In genomic region chr17:28895794-28896447, GRCh38 we compare ENCODE assay signal across 8 cellular contexts. TPM values are rescaled to one million over a fixed set of nuclear protein-coding genes. Genes with fewer than 3 reads are reported as not detected.
DNase-seq lines count a peak whose midpoint lies in the region; ATAC-seq and TF ChIP-seq lines count a peak whose summit lies in the region.

No MANE protein-coding gene starts in this region.

- WGBS in adipose tissue, 3 donors = 50 to 65% (median 57%) methylated on average over 3 of the region's 3 CpGs
- WGBS in liver = 65% methylated on average over 3 of the region's 3 CpGs

- H3K4me1 ChIP-seq in liver (ENCODE audit: control insufficient read depth in 4 of 4, insufficient read depth in 4 of 4, low read length in 3 of 4) = peaks cover 17 to 31% (median 23%) of the 10 kb centered on the region in 4 donors
- H3K4me1 ChIP-seq in tibial artery = peaks cover 0 to 60% (median 47%) of the 10 kb centered on the region in 4 donors

- no peaks in the 10 kb centered on the region for H3K27me3 Mint-ChIP-seq in activated T-cell treated with anti-CD3 and anti-CD28 coated beads, Interleukin-2, amount 50 U/mL, for 4 hours (ENCODE audit: low read depth)

- H3K36me3 Mint-ChIP-seq in activated T-cell treated with anti-CD3 and anti-CD28 coated beads, Interleukin-2, amount 50 U/mL, for 4 hours (ENCODE audit: insufficient read depth) = peaks cover 11% of the 10 kb centered on the region

- no peak for TF ChIP-seq CTCF in liver (IDR thresholded peaks at IDR 0.05; ENCODE audit: low read depth, low read length, missing input control)
- TF ChIP-seq CTCF in tibial artery (IDR thresholded peaks at IDR 0.05) = no peak

- H3K9me3 ChIP-seq in liver (ENCODE audit: control insufficient read depth in 4 of 4, low read length in 3 of 4) = no peaks in the 10 kb centered on the region
- H3K9me3 ChIP-seq in tibial artery = no peaks in the 10 kb centered on the region

- intact Hi-C loops in tibial artery (cut with DNase I; ENCODE audit: low total_unique reads) = loop anchor here (5.0 kb wide), 2 partner anchors 84 to 169 kb away; partner anchors contain the start of genes NEK8 and TLCD1

- H3K27me3 ChIP-seq in liver (ENCODE audit: control insufficient read depth in 4 of 4, insufficient read depth in 4 of 4, low read length in 3 of 4) = no peaks in the 10 kb centered on the region
- no peaks in the 10 kb centered on the region for H3K27me3 ChIP-seq in tibial artery

- no peak for DNase-seq in activated T-cell treated with anti-CD3 and anti-CD28 coated beads, Interleukin-2, amount 50 U/mL, for 4 hours
- no peak for DNase-seq in activated T-cell treated with anti-CD3 and anti-CD28 coated beads, Interleukin-2, amount 50 U/mL, for 1 hour
- DNase-seq in tibial artery (no peak), T-helper 9 cell (no peak), occipital lobe (lab: John Stamatoyannopoulos, UW) (no peak)

- no peak for TF ChIP-seq RAD21 in liver (IDR thresholded peaks at IDR 0.05)

- H3K27ac ChIP-seq in adipose tissue (ENCODE audit: low read depth, low read length) = peak overlapping the region; percentile 92
- peak overlapping the region; percentile 89 to 99 for H3K27ac ChIP-seq in liver (ENCODE audit: low read depth in 1 of 2, low read length in 2 of 2)
- peak overlapping the region; percentile 92 to 94 for H3K27ac ChIP-seq in tibial artery

- no peak for ATAC-seq in activated T-cell treated with anti-CD3 and anti-CD28 coated beads, Interleukin-2, amount 50 U/mL, for 4 hours
- ATAC-seq in GM19395 (IDR thresholded peaks at IDR 0.05; ENCODE audit: unreplicated experiment) = no peak

- H3K36me3 ChIP-seq in liver (ENCODE audit: control insufficient read depth in 4 of 4, insufficient read depth in 3 of 4, low read depth in 1 of 4, low read length in 3 of 4) = peaks cover 0 to 4% (median 2%) of the 10 kb centered on the region in 4 donors
- peaks cover 0 to 6% (median 0%) of the 10 kb centered on the region in 3 donors for H3K36me3 ChIP-seq in tibial artery

- H3K9me3 Mint-ChIP-seq in activated T-cell treated with anti-CD3 and anti-CD28 coated beads, Interleukin-2, amount 50 U/mL, for 4 hours = no peaks in the 10 kb centered on the region

- H3K4me3 Mint-ChIP-seq in activated T-cell treated with anti-CD3 and anti-CD28 coated beads, Interleukin-2, amount 50 U/mL, for 4 hours = peak overlapping the region; percentile 91

- peak overlapping the region; percentile 53 to 72 for H3K9ac ChIP-seq in liver (ENCODE audit: low read depth in 1 of 2, low read length in 2 of 2)

- peaks cover 70% of the 10 kb centered on the region for H3K4me1 Mint-ChIP-seq in activated T-cell treated with anti-CD3 and anti-CD28 coated beads, Interleukin-2, amount 50 U/mL, for 4 hours (ENCODE audit: low read depth)

- H3K4me3 ChIP-seq in liver (ENCODE audit: low read depth in 1 of 3, low read length in 3 of 3) = peak overlapping the region; percentile 88 to 90 (median 90)
- peak overlapping the region; percentile 81 to 86 for H3K4me3 ChIP-seq in tibial artery

TF ChIP-seq in liver, 16 proteins besides CTCF, POLR2A, EP300 and RAD21:
- no peak for TF ChIP-seq JUND (IDR thresholded peaks at IDR 0.05)
- no peak for TF ChIP-seq RXRA (IDR thresholded peaks at IDR 0.05)
- TF ChIP-seq FOXA2 (IDR thresholded peaks at IDR 0.05) = no peak
- no peak for TF ChIP-seq TAF1 (conservative IDR thresholded peaks at IDR 0.05)
- TF ChIP-seq, protein P1, sequence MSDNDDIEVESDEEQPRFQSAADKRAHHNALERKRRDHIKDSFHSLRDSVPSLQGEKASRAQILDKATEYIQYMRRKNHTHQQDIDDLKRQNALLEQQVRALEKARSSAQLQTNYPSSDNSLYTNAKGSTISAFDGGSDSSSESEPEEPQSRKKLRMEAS (IDR thresholded peaks at IDR 0.05) = no peak
- TF ChIP-seq NR2F2 (IDR thresholded peaks at IDR 0.05) = no peak
- TF ChIP-seq, protein P2, sequence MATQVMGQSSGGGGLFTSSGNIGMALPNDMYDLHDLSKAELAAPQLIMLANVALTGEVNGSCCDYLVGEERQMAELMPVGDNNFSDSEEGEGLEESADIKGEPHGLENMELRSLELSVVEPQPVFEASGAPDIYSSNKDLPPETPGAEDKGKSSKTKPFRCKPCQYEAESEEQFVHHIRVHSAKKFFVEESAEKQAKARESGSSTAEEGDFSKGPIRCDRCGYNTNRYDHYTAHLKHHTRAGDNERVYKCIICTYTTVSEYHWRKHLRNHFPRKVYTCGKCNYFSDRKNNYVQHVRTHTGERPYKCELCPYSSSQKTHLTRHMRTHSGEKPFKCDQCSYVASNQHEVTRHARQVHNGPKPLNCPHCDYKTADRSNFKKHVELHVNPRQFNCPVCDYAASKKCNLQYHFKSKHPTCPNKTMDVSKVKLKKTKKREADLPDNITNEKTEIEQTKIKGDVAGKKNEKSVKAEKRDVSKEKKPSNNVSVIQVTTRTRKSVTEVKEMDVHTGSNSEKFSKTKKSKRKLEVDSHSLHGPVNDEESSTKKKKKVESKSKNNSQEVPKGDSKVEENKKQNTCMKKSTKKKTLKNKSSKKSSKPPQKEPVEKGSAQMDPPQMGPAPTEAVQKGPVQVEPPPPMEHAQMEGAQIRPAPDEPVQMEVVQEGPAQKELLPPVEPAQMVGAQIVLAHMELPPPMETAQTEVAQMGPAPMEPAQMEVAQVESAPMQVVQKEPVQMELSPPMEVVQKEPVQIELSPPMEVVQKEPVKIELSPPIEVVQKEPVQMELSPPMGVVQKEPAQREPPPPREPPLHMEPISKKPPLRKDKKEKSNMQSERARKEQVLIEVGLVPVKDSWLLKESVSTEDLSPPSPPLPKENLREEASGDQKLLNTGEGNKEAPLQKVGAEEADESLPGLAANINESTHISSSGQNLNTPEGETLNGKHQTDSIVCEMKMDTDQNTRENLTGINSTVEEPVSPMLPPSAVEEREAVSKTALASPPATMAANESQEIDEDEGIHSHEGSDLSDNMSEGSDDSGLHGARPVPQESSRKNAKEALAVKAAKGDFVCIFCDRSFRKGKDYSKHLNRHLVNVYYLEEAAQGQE (IDR thresholded peaks at IDR 0.05) = no peak
- TF ChIP-seq, protein P3, sequence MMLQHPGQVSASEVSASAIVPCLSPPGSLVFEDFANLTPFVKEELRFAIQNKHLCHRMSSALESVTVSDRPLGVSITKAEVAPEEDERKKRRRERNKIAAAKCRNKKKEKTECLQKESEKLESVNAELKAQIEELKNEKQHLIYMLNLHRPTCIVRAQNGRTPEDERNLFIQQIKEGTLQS (IDR thresholded peaks at IDR 0.05) = no peak
- TF ChIP-seq, protein P4, sequence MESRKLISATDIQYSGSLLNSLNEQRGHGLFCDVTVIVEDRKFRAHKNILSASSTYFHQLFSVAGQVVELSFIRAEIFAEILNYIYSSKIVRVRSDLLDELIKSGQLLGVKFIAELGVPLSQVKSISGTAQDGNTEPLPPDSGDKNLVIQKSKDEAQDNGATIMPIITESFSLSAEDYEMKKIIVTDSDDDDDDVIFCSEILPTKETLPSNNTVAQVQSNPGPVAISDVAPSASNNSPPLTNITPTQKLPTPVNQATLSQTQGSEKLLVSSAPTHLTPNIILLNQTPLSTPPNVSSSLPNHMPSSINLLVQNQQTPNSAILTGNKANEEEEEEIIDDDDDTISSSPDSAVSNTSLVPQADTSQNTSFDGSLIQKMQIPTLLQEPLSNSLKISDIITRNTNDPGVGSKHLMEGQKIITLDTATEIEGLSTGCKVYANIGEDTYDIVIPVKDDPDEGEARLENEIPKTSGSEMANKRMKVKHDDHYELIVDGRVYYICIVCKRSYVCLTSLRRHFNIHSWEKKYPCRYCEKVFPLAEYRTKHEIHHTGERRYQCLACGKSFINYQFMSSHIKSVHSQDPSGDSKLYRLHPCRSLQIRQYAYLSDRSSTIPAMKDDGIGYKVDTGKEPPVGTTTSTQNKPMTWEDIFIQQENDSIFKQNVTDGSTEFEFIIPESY (IDR thresholded peaks at IDR 0.05) = no peak
- TF ChIP-seq HNF4G (IDR thresholded peaks at IDR 0.05) = no peak
- TF ChIP-seq EGR1 (IDR thresholded peaks at IDR 0.05; ENCODE audit: low read depth in 2 of 2) = no peak
- TF ChIP-seq FOXA1 (IDR thresholded peaks at IDR 0.05) = no peak
- TF ChIP-seq GABPA (IDR thresholded peaks at IDR 0.05 in 1 of 2, conservative IDR thresholded peaks at IDR 0.05 in 1 of 2) = no peak

RNA-seq across cellular contexts. Expression of gene FLOT2, which starts 1.6 kb away (rescaled TPM):
- 10 to 100 TPM; 48.3 to 62.9 (median 59.3) TPM for total RNA-seq in activated T-cell treated with anti-CD3 and anti-CD28 coated beads, Interleukin-2, amount 50 U/mL, for 4 hours
- polyA plus RNA-seq in adipose tissue (100 to 1,000 TPM in 1 of 3 donors, 10 to 100 TPM in 2; 34.9 to 115 (median 76.6) TPM), liver (100 to 1,000 TPM in 1 of 2 donors, 10 to 100 TPM in 1; 61.6 to 100 TPM)
- total RNA-seq in liver (10 to 100 TPM; 67.7 to 71.0 TPM), occipital lobe (20.0 TPM)

RNA-seq across cellular contexts. Expression of gene DHRS13, which starts 7.0 kb away (rescaled TPM):
- 10 to 100 TPM; 20.7 to 24.5 (median 21.8) TPM for total RNA-seq in activated T-cell treated with anti-CD3 and anti-CD28 coated beads, Interleukin-2, amount 50 U/mL, for 4 hours
- polyA plus RNA-seq in adipose tissue (1 to 10 TPM; 3.9 to 6.5 (median 5.3) TPM), liver (10 to 100 TPM in 1 of 2 donors, 1 to 10 TPM in 1; 5.0 to 12.3 TPM)
- total RNA-seq in liver (10 to 100 TPM in 1 of 2 donors, 1 to 10 TPM in 1; 9.7 to 91.6 TPM), occipital lobe (27.1 TPM)

RNA-seq across cellular contexts. Expression of gene ERAL1, which starts 41.1 kb away (rescaled TPM):
- 10 to 100 TPM; 79.8 to 81.3 (median 80.8) TPM for total RNA-seq in activated T-cell treated with anti-CD3 and anti-CD28 coated beads, Interleukin-2, amount 50 U/mL, for 4 hours
- polyA plus RNA-seq in adipose tissue (10 to 100 TPM; 22.8 to 40.5 (median 34.1) TPM), liver (10 to 100 TPM; 28.1 to 34.5 TPM)
- total RNA-seq in liver (10 to 100 TPM; 17.3 to 30.8 TPM), occipital lobe (21.8 TPM)

RNA-seq across cellular contexts. Expression of gene FAM222B, which starts 53.3 kb away (rescaled TPM):
- total RNA-seq in activated T-cell treated with anti-CD3 and anti-CD28 coated beads, Interleukin-2, amount 50 U/mL, for 4 hours = 10 to 100 TPM; 23.5 to 26.4 (median 24.9) TPM
- polyA plus RNA-seq in adipose tissue = 1 to 10 TPM; 4.9 to 9.2 (median 5.6) TPM
- 1 to 10 TPM; 2.8 to 4.2 TPM for total RNA-seq in liver
- 1 to 10 TPM; 4.0 to 5.4 TPM for polyA plus RNA-seq in liver
- 2.7 TPM for total RNA-seq in occipital lobe

RNA-seq across cellular contexts. Expression of gene PHF12, which starts 55.4 kb away (rescaled TPM):
- total RNA-seq in activated T-cell treated with anti-CD3 and anti-CD28 coated beads, Interleukin-2, amount 50 U/mL, for 4 hours = 10 to 100 TPM; 45.2 to 48.6 (median 47.8) TPM
- polyA plus RNA-seq in adipose tissue (10 to 100 TPM; 13.5 to 17.2 (median 14.0) TPM), liver (1 to 10 TPM; 4.3 to 7.9 TPM)
- total RNA-seq in liver (10 to 100 TPM; 15.5 to 21.3 TPM), occipital lobe (44.8 TPM)
